Comparison of ENCODE assay signal across 5 cellular contexts in the genomic region with DNA sequence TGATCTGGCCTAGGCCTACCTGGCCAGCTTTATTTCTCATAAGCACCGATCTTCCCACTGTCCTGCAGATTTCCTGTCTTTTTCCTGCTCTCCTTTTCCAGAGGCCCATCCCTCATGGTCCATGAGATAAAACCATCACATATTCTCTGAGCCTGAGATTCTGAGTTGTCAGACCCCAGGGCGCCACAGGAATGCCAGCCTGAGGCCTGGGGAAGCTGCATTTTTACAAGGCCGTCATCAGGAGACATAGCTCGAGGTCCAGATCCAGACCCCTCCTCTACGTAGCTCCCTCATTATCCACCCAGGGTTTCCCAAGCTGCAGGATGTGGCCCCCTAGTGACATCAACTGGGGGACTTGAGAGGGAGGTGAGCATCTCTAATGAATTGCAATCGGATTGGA.
"Had no signal": no experiment of that assay in that cellular context is flagged by ENCODE, and none has a peak within 500 bp of the region (broad histone marks: within the 10 kb centered on the region; RNA-seq: fewer than 3 reads in every experiment).

No MANE protein-coding gene starts in this region.

- H3K4me3 Mint-ChIP-seq: H9 had no signal

- H3K4me3 ChIP-seq: K562 had no signal

- DNase-seq: GOT3, H9, HCEC 1CT, IMR-90 had no signal

- H3K27ac Mint-ChIP-seq: H9 had no signal

- ATAC-seq: K562 had no signal
